8 cellular contexts compared by ENCODE assay signal in the genomic region with DNA sequence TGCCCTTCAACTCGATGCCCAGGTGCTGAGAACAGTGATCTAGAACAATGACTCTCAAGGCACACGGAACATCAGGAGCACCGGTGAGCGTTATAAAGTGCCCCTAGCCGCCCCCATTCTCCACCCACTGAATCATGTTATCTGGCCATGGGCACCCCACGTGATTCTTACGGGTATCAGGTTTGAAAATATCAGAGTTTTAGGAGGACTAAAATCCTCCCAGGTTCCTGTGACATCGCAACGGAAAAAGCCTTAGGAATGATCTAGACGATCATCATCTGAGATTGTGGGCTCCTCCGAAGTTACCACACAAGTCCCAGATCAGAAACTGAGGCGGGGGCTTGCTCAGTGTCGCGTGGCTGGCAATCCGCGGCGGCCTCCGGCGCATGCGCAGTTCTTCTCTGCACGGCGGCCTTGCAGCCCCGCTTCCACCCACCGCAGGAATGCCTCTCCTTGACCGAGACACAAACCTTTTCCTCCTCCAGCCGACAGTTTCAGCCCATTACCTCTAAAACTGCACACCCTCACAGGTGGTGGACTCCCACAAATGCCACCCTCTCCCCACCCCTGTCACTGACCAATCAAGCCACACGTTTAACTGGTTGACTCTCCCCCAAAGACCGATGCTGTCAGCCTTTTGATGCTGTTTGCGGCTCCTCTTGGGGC. TPM values are rescaled to one million over a fixed set of nuclear protein-coding genes. Genes with fewer than 3 reads are reported as not detected.
DNase-seq lines count a peak whose midpoint lies in the region; ATAC-seq and TF ChIP-seq lines count a peak whose summit lies in the region.

No MANE protein-coding gene starts in this region.

- intact Hi-C loops in activated CD4-positive, alpha-beta T cell treated with anti-CD3 and anti-CD28 coated beads, Interleukin-2, amount 10 ng/mL, durations not matched to agents 24 days and 14 days (cut with micrococcal nuclease) = no loop called here

- peak overlapping the region; percentile 28 for H3K4me3 Mint-ChIP-seq in activated CD4-positive, alpha-beta T cell treated with anti-CD3 and anti-CD28 coated beads, Interleukin-2, amount 10 ng/mL, durations not matched to agents 24 days and 14 days
- peak overlapping the region; percentile 64 to 86 (median 72) for H3K4me3 Mint-ChIP-seq in naive thymus-derived CD8-positive, alpha-beta T cell
- H3K4me3 Mint-ChIP-seq in endodermal cell = no peak overlapping the region

- peaks cover 12% of the 10 kb centered on the region for H3K4me1 Mint-ChIP-seq in activated CD4-positive, alpha-beta T cell treated with anti-CD3 and anti-CD28 coated beads, Interleukin-2, amount 10 ng/mL, durations not matched to agents 24 days and 14 days
- H3K4me1 Mint-ChIP-seq in naive thymus-derived CD8-positive, alpha-beta T cell = peaks cover 6 to 13% (median 11%) of the 10 kb centered on the region in 4 donors
- no peaks in the 10 kb centered on the region for H3K4me1 Mint-ChIP-seq in endodermal cell

- peaks cover 1% of the 10 kb centered on the region for H3K27me3 Mint-ChIP-seq in activated CD4-positive, alpha-beta T cell treated with anti-CD3 and anti-CD28 coated beads, Interleukin-2, amount 10 ng/mL, durations not matched to agents 24 days and 14 days
- peaks cover 0 to 14% (median 0%) of the 10 kb centered on the region in 5 donors for H3K27me3 Mint-ChIP-seq in naive thymus-derived CD8-positive, alpha-beta T cell
- H3K27me3 Mint-ChIP-seq in endodermal cell (ENCODE audit: insufficient read depth) = peaks cover 21% of the 10 kb centered on the region

- H3K27ac ChIP-seq in duodenal mucosa (ENCODE audit: low read depth, low read length) = no peak overlapping the region
- H3K27ac ChIP-seq in subcutaneous abdominal adipose tissue (ENCODE audit: low read depth, low read length) = no peak overlapping the region
- no peak overlapping the region for H3K27ac ChIP-seq in endodermal cell (ENCODE audit: low read depth, low read length)

- peak; percentile 71 to 89 for ATAC-seq in naive thymus-derived CD8-positive, alpha-beta T cell
- ATAC-seq in GM21360 (IDR thresholded peaks at IDR 0.05; ENCODE audit: unreplicated experiment) = no peak

- H3K9me3 ChIP-seq in duodenal mucosa (ENCODE audit: control insufficient read depth in 1 of 2, low read length in 2 of 2) (no peaks in the 10 kb centered on the region), subcutaneous abdominal adipose tissue (ENCODE audit: control insufficient read depth in 5 of 5, low read length in 5 of 5) (no peaks in the 10 kb centered on the region), endodermal cell (ENCODE audit: control insufficient read depth, low read length) (no peaks in the 10 kb centered on the region)

- H3K27me3 ChIP-seq in duodenal mucosa (ENCODE audit: control insufficient read depth in 1 of 2, insufficient read depth in 2 of 2, low read length in 2 of 2) (no peaks in the 10 kb centered on the region), subcutaneous abdominal adipose tissue (ENCODE audit: control insufficient read depth in 5 of 5, insufficient read depth in 4 of 5, low read length in 5 of 5) (peaks cover 0 to 4% (median 2%) of the 10 kb centered on the region in 5 donors), endodermal cell (ENCODE audit: control insufficient read depth, insufficient read depth, low read length, poor library complexity, severe bottlenecking) (peaks cover 8% of the 10 kb centered on the region)

- H3K36me3 Mint-ChIP-seq in activated CD4-positive, alpha-beta T cell treated with anti-CD3 and anti-CD28 coated beads, Interleukin-2, amount 10 ng/mL, durations not matched to agents 24 days and 14 days (ENCODE audit: low read depth) = no peaks in the 10 kb centered on the region
- peaks cover 0 to 3% (median 0%) of the 10 kb centered on the region in 3 donors for H3K36me3 Mint-ChIP-seq in naive thymus-derived CD8-positive, alpha-beta T cell
- H3K36me3 Mint-ChIP-seq in endodermal cell (ENCODE audit: low read depth) = peaks cover 2% of the 10 kb centered on the region

- no peak for TF ChIP-seq CTCF in endodermal cell (conservative IDR thresholded peaks at IDR 0.05)

- H3K4me3 ChIP-seq in duodenal mucosa (ENCODE audit: low read depth in 1 of 2, low read length in 2 of 2) = peak overlapping the region; percentile 65 to 66
- H3K4me3 ChIP-seq in subcutaneous abdominal adipose tissue (ENCODE audit: low read depth in 1 of 5, low read length in 5 of 5) = peak overlapping the region; percentile 39 to 70 (median 60)
- no peak overlapping the region for H3K4me3 ChIP-seq in endodermal cell (ENCODE audit: low read length)

- peaks cover 28 to 30% of the 10 kb centered on the region in 2 donors for H3K4me1 ChIP-seq in duodenal mucosa (ENCODE audit: control insufficient read depth in 1 of 2, insufficient read depth in 2 of 2, low read length in 2 of 2)
- peaks cover 0 to 11% (median 9%) of the 10 kb centered on the region in 5 donors for H3K4me1 ChIP-seq in subcutaneous abdominal adipose tissue (ENCODE audit: control insufficient read depth in 5 of 5, insufficient read depth in 5 of 5, low read length in 5 of 5)
- no peaks in the 10 kb centered on the region for H3K4me1 ChIP-seq in endodermal cell (ENCODE audit: control insufficient read depth, insufficient read depth, low read length)

- H3K27ac Mint-ChIP-seq in activated CD4-positive, alpha-beta T cell treated with anti-CD3 and anti-CD28 coated beads, Interleukin-2, amount 10 ng/mL, durations not matched to agents 24 days and 14 days = peak overlapping the region; percentile 60
- H3K27ac Mint-ChIP-seq in naive thymus-derived CD8-positive, alpha-beta T cell = peak overlapping the region; percentile 28 to 92 (median 86)
- no peak overlapping the region for H3K27ac Mint-ChIP-seq in endodermal cell

- POLR2A ChIA-PET in naive thymus-derived CD8-positive, alpha-beta T cell (lab: Charles Lee) = no interaction called here

- 66 to 85% methylated on average over 14 to 29 of the region's 29 CpGs for WGBS in endodermal cell (ENCODE audit: insufficient coverage in 1 of 2, insufficient read length in 1 of 2), 2 experiments

- peak; percentile 27 for DNase-seq in DMS153 (lab: John Stamatoyannopoulos, UW)
- DNase-seq in activated CD4-positive, alpha-beta T cell treated with anti-CD3 and anti-CD28 coated beads, Interleukin-2, amount 10 ng/mL, durations not matched to agents 24 days and 14 days = peak; percentile 80
- DNase-seq in naive thymus-derived CD8-positive, alpha-beta T cell = peak in 9 of 10 donors; percentile 9 to 79 (median 56)
- no peak for DNase-seq in iPS-NIHi7 (ENCODE audit: extremely low spot score)
- DNase-seq in endodermal cell = no peak

- peak overlapping the region; percentile 52 to 65 for H3K9ac ChIP-seq in duodenal mucosa (ENCODE audit: low read depth in 1 of 2, low read length in 2 of 2)
- H3K9ac ChIP-seq in subcutaneous abdominal adipose tissue (ENCODE audit: low read length in 5 of 5) = peak overlapping the region in 4 of 5 donors; percentile 2 to 66 (median 36)
- no peak overlapping the region for H3K9ac ChIP-seq in endodermal cell (ENCODE audit: extremely low read depth, low read length, poor library complexity, severe bottlenecking)

- H3K9me3 Mint-ChIP-seq in activated CD4-positive, alpha-beta T cell treated with anti-CD3 and anti-CD28 coated beads, Interleukin-2, amount 10 ng/mL, durations not matched to agents 24 days and 14 days = no peaks in the 10 kb centered on the region
- no peaks in the 10 kb centered on the region for H3K9me3 Mint-ChIP-seq in naive thymus-derived CD8-positive, alpha-beta T cell
- no peaks in the 10 kb centered on the region for H3K9me3 Mint-ChIP-seq in endodermal cell

- H3K36me3 ChIP-seq in duodenal mucosa (ENCODE audit: control insufficient read depth in 1 of 2, insufficient read depth in 2 of 2, low read length in 2 of 2) (no peaks in the 10 kb centered on the region), subcutaneous abdominal adipose tissue (ENCODE audit: control insufficient read depth in 5 of 5, insufficient read depth in 5 of 5, low read length in 5 of 5) (no peaks in the 10 kb centered on the region), endodermal cell (ENCODE audit: control insufficient read depth, insufficient read depth, low read length) (no peaks in the 10 kb centered on the region)

RNA-seq across cellular contexts. Expression of a gene that starts 5.8 kb away (rescaled TPM):
- total RNA-seq in activated CD4-positive, alpha-beta T cell treated with anti-CD3 and anti-CD28 coated beads, Interleukin-2, amount 10 ng/mL, durations not matched to agents 24 days and 14 days = 59.0 and 59.6 TPM in 2 replicates
- 10 to 100 TPM; 34.4 to 41.2 TPM for total RNA-seq in naive thymus-derived CD8-positive, alpha-beta T cell
- 100 to 1,000 TPM; 196 to 245 (median 229) TPM for polyA plus RNA-seq in naive thymus-derived CD8-positive, alpha-beta T cell
- total RNA-seq in endodermal cell = 10 to 100 TPM; 69.5 to 80.6 TPM
- polyA plus RNA-seq in endodermal cell (2013, experiment 1 of 2) = 111 TPM
- polyA plus RNA-seq in endodermal cell (2013, experiment 2 of 2) = 118 TPM

Comparison
In these comparisons a context has a peak if more than half of its experiments do, and no peak if none do; other contexts are left out.
1. DNase-seq: peak in DMS153 (single experiment), activated CD4-positive, alpha-beta T cell treated with anti-CD3 and anti-CD28 coated beads, Interleukin-2, amount 10 ng/mL, durations not matched to agents 24 days and 14 days (single experiment) and naive thymus-derived CD8-positive, alpha-beta T cell (9 of 10); none in iPS-NIHi7 (single experiment) and endodermal cell (single experiment).